In the genomic region with DNA sequence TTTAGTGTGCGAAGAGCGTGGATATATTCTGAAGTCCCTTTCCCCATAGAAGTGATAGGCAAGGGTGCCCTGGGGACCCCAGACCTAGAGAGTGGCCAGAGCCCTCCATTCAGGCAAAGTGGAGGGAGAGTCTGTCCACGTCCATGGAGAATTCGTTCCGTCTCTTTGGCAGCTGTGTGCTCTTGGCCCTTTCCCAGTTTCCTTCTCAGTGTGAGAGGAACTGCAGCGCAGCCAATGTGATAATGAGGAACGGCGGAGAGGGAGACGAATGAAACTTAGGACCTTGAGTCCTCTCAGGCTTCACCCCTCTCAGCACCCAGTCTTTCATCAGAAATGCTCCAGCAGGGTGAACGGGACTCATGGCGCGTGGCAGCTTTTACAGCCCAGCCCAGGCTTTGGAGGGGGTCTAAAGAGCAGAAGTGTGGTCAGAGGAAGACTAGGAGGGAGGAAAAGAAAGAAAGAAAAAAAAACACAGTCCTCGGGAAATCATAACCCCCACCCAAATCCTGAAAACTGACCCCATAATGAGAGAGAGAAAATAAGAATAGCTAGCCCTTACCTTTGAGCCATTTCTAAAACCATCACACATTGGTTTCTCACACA, we compare ENCODE assay signal across 1 cellular context.
TF ChIP-seq lines count a peak whose summit lies in the region.

No MANE protein-coding gene starts in this region.

TF ChIP-seq in WTC11, 78 proteins besides CTCF, POLR2A, EP300 and RAD21 (continued from another document):
- TF ChIP-seq, protein P1, sequence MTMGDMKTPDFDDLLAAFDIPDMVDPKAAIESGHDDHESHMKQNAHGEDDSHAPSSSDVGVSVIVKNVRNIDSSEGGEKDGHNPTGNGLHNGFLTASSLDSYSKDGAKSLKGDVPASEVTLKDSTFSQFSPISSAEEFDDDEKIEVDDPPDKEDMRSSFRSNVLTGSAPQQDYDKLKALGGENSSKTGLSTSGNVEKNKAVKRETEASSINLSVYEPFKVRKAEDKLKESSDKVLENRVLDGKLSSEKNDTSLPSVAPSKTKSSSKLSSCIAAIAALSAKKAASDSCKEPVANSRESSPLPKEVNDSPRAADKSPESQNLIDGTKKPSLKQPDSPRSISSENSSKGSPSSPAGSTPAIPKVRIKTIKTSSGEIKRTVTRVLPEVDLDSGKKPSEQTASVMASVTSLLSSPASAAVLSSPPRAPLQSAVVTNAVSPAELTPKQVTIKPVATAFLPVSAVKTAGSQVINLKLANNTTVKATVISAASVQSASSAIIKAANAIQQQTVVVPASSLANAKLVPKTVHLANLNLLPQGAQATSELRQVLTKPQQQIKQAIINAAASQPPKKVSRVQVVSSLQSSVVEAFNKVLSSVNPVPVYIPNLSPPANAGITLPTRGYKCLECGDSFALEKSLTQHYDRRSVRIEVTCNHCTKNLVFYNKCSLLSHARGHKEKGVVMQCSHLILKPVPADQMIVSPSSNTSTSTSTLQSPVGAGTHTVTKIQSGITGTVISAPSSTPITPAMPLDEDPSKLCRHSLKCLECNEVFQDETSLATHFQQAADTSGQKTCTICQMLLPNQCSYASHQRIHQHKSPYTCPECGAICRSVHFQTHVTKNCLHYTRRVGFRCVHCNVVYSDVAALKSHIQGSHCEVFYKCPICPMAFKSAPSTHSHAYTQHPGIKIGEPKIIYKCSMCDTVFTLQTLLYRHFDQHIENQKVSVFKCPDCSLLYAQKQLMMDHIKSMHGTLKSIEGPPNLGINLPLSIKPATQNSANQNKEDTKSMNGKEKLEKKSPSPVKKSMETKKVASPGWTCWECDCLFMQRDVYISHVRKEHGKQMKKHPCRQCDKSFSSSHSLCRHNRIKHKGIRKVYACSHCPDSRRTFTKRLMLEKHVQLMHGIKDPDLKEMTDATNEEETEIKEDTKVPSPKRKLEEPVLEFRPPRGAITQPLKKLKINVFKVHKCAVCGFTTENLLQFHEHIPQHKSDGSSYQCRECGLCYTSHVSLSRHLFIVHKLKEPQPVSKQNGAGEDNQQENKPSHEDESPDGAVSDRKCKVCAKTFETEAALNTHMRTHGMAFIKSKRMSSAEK (CRISPR knock-in tag; IDR thresholded peaks at IDR 0.05; ENCODE audit: borderline replicate concordance): no peak
